ENCODE assay signal across 11 cellular contexts in genomic region chr20:21325296-21325695, GRCh38. TPM values are rescaled to one million over a fixed set of nuclear protein-coding genes. Genes with fewer than 3 reads are reported as not detected.
DNase-seq lines count a peak whose midpoint lies in the region; ATAC-seq and TF ChIP-seq lines count a peak whose summit lies in the region.
"Had no signal": no experiment of that assay in that cellular context is flagged by ENCODE, and none has a peak within 500 bp of the region (broad histone marks: within the 10 kb centered on the region; RNA-seq: fewer than 3 reads in every experiment).

No MANE protein-coding gene starts in this region.

- peaks cover 4% of the 10 kb centered on the region for H3K9me3 Mint-ChIP-seq in CD4-positive, alpha-beta T cell
- peaks cover 7% of the 10 kb centered on the region for H3K9me3 Mint-ChIP-seq in activated naive CD8-positive, alpha-beta T cell treated with anti-CD3 and anti-CD28 coated beads for 36 hours

- H3K4me3 Mint-ChIP-seq in CD4-positive, alpha-beta T cell: peak overlapping the region; percentile 28
- peak overlapping the region; percentile 22 for H3K4me3 Mint-ChIP-seq in activated naive CD8-positive, alpha-beta T cell treated with anti-CD3 and anti-CD28 coated beads for 36 hours

- intact Hi-C loops in CD4-positive, alpha-beta T cell (cut with DNase I, micrococcal nuclease): loop anchor here in 1 of 2 experiments (5.0 kb wide), 1 partner anchor 37 kb away; no protein-coding TSS in a partner anchor
- intact Hi-C loops in esophagus muscularis mucosa (cut with DNase I): no loop called here

- CTCF ChIA-PET in CD4-positive, alpha-beta T cell (lab: Charles Lee): interaction anchor here (0.9 kb wide), 1 partner anchor 22 kb away, joined by 3 read pairs; the partner anchor contains the start of gene XRN2

- no peaks in the 10 kb centered on the region for H3K27me3 ChIP-seq in CD4-positive, alpha-beta T cell (ENCODE audit: control insufficient read depth, insufficient read depth, low read length)
- H3K27me3 ChIP-seq in esophagus muscularis mucosa: no peaks in the 10 kb centered on the region
- H3K27me3 ChIP-seq: ascending aorta, foreskin keratinocyte had no signal

- H3K36me3 ChIP-seq in mesodermal cell (ENCODE audit: control insufficient read depth, insufficient read depth, low read length): peaks cover 21% of the 10 kb centered on the region
- H3K36me3 ChIP-seq in esophagus muscularis mucosa: peaks cover 0 to 11% (median 4%) of the 10 kb centered on the region in 4 donors

- POLR2A ChIA-PET in CD4-positive, alpha-beta T cell (lab: Charles Lee): interaction anchor here (2.9 kb wide), 1 partner anchor 22 kb away, joined by 12 read pairs; the partner anchor contains the start of gene XRN2

- peak overlapping the region; percentile 23 for H3K27ac Mint-ChIP-seq in CD4-positive, alpha-beta T cell
- peak overlapping the region; percentile 77 for H3K27ac Mint-ChIP-seq in activated naive CD8-positive, alpha-beta T cell treated with anti-CD3 and anti-CD28 coated beads for 36 hours

- H3K36me3 Mint-ChIP-seq in CD4-positive, alpha-beta T cell (ENCODE audit: low read depth): peaks cover 64% of the 10 kb centered on the region
- H3K36me3 Mint-ChIP-seq in activated naive CD8-positive, alpha-beta T cell treated with anti-CD3 and anti-CD28 coated beads for 36 hours: peaks cover 55% of the 10 kb centered on the region

- WGBS in mesodermal cell (ENCODE audit: insufficient coverage in 2 of 2), 2 experiments: 87 to 100% methylated on average over 1 of the region's 1 CpG
- WGBS in esophagus muscularis mucosa: 77% methylated on average over 1 of the region's 1 CpG

- TF ChIP-seq POLR2A in esophagus muscularis mucosa (IDR thresholded peaks at IDR 0.05; ENCODE audit: low read depth): no peak

- H3K27me3 Mint-ChIP-seq in CD4-positive, alpha-beta T cell: no peaks in the 10 kb centered on the region
- no peaks in the 10 kb centered on the region for H3K27me3 Mint-ChIP-seq in activated naive CD8-positive, alpha-beta T cell treated with anti-CD3 and anti-CD28 coated beads for 36 hours

- H3K4me3 ChIP-seq in mesodermal cell (ENCODE audit: extremely low read depth, insufficient read depth, low read length, poor library complexity, severe bottlenecking) (no peak overlapping the region), foreskin fibroblast (ENCODE audit: low read depth in 1 of 2, low read length in 2 of 2) (no peak overlapping the region), esophagus muscularis mucosa (no peak overlapping the region)
- H3K4me3 ChIP-seq: ascending aorta had no signal

- no peak overlapping the region for H3K27ac ChIP-seq in CD4-positive, alpha-beta T cell (ENCODE audit: low read depth, low read length)
- H3K27ac ChIP-seq in mesodermal cell (ENCODE audit: low read depth, low read length, severe bottlenecking) (peak overlapping the region; percentile 29), esophagus muscularis mucosa (replicated peaks in 1 of 4) (no peak overlapping the region)
- H3K27ac ChIP-seq: ascending aorta, foreskin keratinocyte, WERI-Rb-1 had no signal

- ATAC-seq in CD4-positive, alpha-beta T cell (ENCODE audit: poor library complexity): no peak
- ATAC-seq: foreskin keratinocyte had no signal

- no peak for TF ChIP-seq EP300 in esophagus muscularis mucosa (IDR thresholded peaks at IDR 0.05)

- H3K9me3 ChIP-seq in CD4-positive, alpha-beta T cell (ENCODE audit: control insufficient read depth, low read length): peaks cover 12% of the 10 kb centered on the region
- H3K9me3 ChIP-seq in mesodermal cell (ENCODE audit: control insufficient read depth, low read length) (peaks cover 11% of the 10 kb centered on the region), esophagus muscularis mucosa (peaks cover 0 to 12% (median 0%) of the 10 kb centered on the region in 4 donors)

- DNase-seq in CD4-positive, alpha-beta T cell: no peak
- peak; percentile 49 to 62 for DNase-seq in Kasumi-1 (lab: John Stamatoyannopoulos, UW)
- no peak for DNase-seq in activated naive CD8-positive, alpha-beta T cell treated with anti-CD3 and anti-CD28 coated beads for 36 hours
- no peak for DNase-seq in foreskin fibroblast
- DNase-seq in esophagus muscularis mucosa (ENCODE audit: extremely low spot score): no peak
- DNase-seq in stimulated activated CD4-positive, alpha-beta T cell treated with anti-CD3 and anti-CD28 coated beads, Interleukin-4, amount 100 ng/mL, for 24 hours: no peak
- no peak for DNase-seq in putamen (ENCODE audit: low spot score)
- DNase-seq: foreskin keratinocyte, WERI-Rb-1 had no signal

- peaks cover 28% of the 10 kb centered on the region for H3K4me1 ChIP-seq in mesodermal cell (ENCODE audit: control insufficient read depth, insufficient read depth, low read length, poor library complexity, severe bottlenecking)
- peaks cover 35 to 52% (median 42%) of the 10 kb centered on the region in 4 donors for H3K4me1 ChIP-seq in esophagus muscularis mucosa

- peaks cover 72% of the 10 kb centered on the region for H3K4me1 Mint-ChIP-seq in CD4-positive, alpha-beta T cell (ENCODE audit: low read depth)
- peaks cover 45% of the 10 kb centered on the region for H3K4me1 Mint-ChIP-seq in activated naive CD8-positive, alpha-beta T cell treated with anti-CD3 and anti-CD28 coated beads for 36 hours

- no peak for TF ChIP-seq CTCF in CD4-positive, alpha-beta T cell (IDR thresholded peaks at IDR 0.05)
- no peak for TF ChIP-seq CTCF in foreskin fibroblast (IDR thresholded peaks at IDR 0.05; ENCODE audit: low read depth, low read length)
- no peak for TF ChIP-seq CTCF in esophagus muscularis mucosa (IDR thresholded peaks at IDR 0.05)

RNA-seq across cellular contexts. Expression of gene XRN2, which starts 22.2 kb away (rescaled TPM):
- 10 to 100 TPM; 48.5 to 48.9 TPM for total RNA-seq in CD4-positive, alpha-beta T cell
- 10 to 100 TPM; 85.0 to 85.5 TPM for total RNA-seq in activated naive CD8-positive, alpha-beta T cell treated with anti-CD3 and anti-CD28 coated beads for 36 hours
- polyA plus RNA-seq in mesodermal cell (2013, experiment 1 of 2): 105 TPM
- polyA plus RNA-seq in mesodermal cell (2013, experiment 2 of 2): 103 TPM
- 10 to 100 TPM; 49.0 to 76.9 (median 56.7) TPM for total RNA-seq in esophagus muscularis mucosa

Comparison
In these comparisons a context has a peak if more than half of its experiments do, and no peak if none do; other contexts are left out.
1. DNase-seq: peak in Kasumi-1 (2 of 2); none in CD4-positive, alpha-beta T cell (0 of 10), activated naive CD8-positive, alpha-beta T cell treated with anti-CD3 and anti-CD28 coated beads for 36 hours (single experiment), foreskin fibroblast (0 of 2), esophagus muscularis mucosa (single experiment), stimulated activated CD4-positive, alpha-beta T cell treated with anti-CD3 and anti-CD28 coated beads, Interleukin-4, amount 100 ng/mL, for 24 hours (single experiment) and putamen (single experiment).